8 cellular contexts compared by ENCODE assay signal in the genomic region with DNA sequence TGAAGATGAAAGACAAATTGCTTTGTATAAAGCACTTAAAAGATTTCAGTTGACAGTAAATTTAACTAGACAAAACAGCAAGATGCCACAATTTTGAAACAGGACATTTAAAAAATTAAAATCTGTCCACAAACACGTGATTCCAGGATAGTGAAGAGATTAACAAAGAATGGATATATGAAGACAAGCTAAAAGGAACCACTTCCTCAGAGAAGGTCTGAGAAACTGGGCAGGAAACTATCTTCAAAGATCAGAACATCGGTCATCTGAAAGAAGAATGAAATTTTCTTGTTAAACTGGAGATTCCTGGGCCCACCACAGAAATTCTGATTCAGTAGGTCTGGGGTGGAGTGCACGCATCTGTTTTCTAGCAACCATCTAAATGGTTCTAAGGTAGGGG. TPM values are rescaled to one million over a fixed set of nuclear protein-coding genes. Genes with fewer than 3 reads are reported as not detected.
DNase-seq lines count a peak whose midpoint lies in the region; ATAC-seq and TF ChIP-seq lines count a peak whose summit lies in the region.

No MANE protein-coding gene starts in this region.

- TF ChIP-seq CTCF in NB4 (IDR thresholded peaks at IDR 0.05; ENCODE audit: low read depth, low read length) (no peak), coronary artery (IDR thresholded peaks at IDR 0.05) (no peak), osteocyte (IDR thresholded peaks at IDR 0.05) (no peak)

- peak overlapping the region; percentile 90 for H3K4me3 Mint-ChIP-seq in osteocyte (ENCODE audit: unreplicated experiment)

- H3K9me3 Mint-ChIP-seq in osteocyte (ENCODE audit: unreplicated experiment) = no peaks in the 10 kb centered on the region

- H3K36me3 Mint-ChIP-seq in osteocyte (ENCODE audit: unreplicated experiment) = peaks cover 14% of the 10 kb centered on the region

- H3K4me1 Mint-ChIP-seq in osteocyte (ENCODE audit: unreplicated experiment) = peaks cover 32% of the 10 kb centered on the region

- H3K27ac ChIP-seq in coronary artery = no peak overlapping the region

- H3K27me3 Mint-ChIP-seq in osteocyte (ENCODE audit: unreplicated experiment) = no peaks in the 10 kb centered on the region

- ATAC-seq in HG03432 (IDR thresholded peaks at IDR 0.05; ENCODE audit: unreplicated experiment) (no peak), GM19467 (IDR thresholded peaks at IDR 0.05; ENCODE audit: unreplicated experiment) (no peak), HG02870 (IDR thresholded peaks at IDR 0.05; ENCODE audit: unreplicated experiment) (no peak)

- DNase-seq in ELR (ENCODE audit: low read depth) (peak; percentile 30), NB4 (ENCODE audit: low read depth) (peak; percentile 7), coronary artery (ENCODE audit: low spot score) (no peak), osteocyte (ENCODE audit: extremely low spot score, unreplicated experiment) (no peak), NCI-H1105 treated with DMSO at 0.1 percent for 48 hours (lab: John Stamatoyannopoulos, UW) (no peak)

- H3K4me3 ChIP-seq in NB4 (ENCODE audit: low read depth, low read length) = peak overlapping the region; percentile 96
- H3K4me3 ChIP-seq in coronary artery = peak overlapping the region; percentile 78

- no peak for TF ChIP-seq POLR2A in NB4 (IDR thresholded peaks at IDR 0.05; ENCODE audit: extremely low read depth, insufficient read length)

- H3K27ac Mint-ChIP-seq in osteocyte (ENCODE audit: unreplicated experiment) = peak overlapping the region; percentile 16

RNA-seq across cellular contexts. Expression of a gene that starts 1.4 kb away (rescaled TPM):
- total RNA-seq in osteocyte = 19.3 and 20.6 TPM in 2 replicates

RNA-seq across cellular contexts. Expression of a gene that starts 1.5 kb away (rescaled TPM):
- total RNA-seq in osteocyte = 37.3 and 43.0 TPM in 2 replicates

Comparison
In these comparisons a context has a peak if more than half of its experiments do, and no peak if none do; other contexts are left out.
1. DNase-seq: peak in ELR (single experiment) and NB4 (single experiment); none in coronary artery (single experiment), osteocyte (single experiment) and NCI-H1105 treated with DMSO at 0.1 percent for 48 hours (single experiment).